Comparison of ENCODE assay signal across 8 cellular contexts in genomic region chr12:121209221-121209620, GRCh38. TPM values are rescaled to one million over a fixed set of nuclear protein-coding genes. Genes with fewer than 3 reads are reported as not detected.
A peak's percentile ranks its signal among the peaks of the same experiment; 100 is the strongest.
DNase-seq lines count a peak whose midpoint lies in the region; ATAC-seq and TF ChIP-seq lines count a peak whose summit lies in the region.

No MANE protein-coding gene starts in this region.

- H3K36me3 ChIP-seq in heart right ventricle = peaks cover 0 to 12% (median 0%) of the 10 kb centered on the region in 9 donors
- no peaks in the 10 kb centered on the region for H3K36me3 ChIP-seq in upper lobe of right lung

- TF ChIP-seq CTCF in heart right ventricle (IDR thresholded peaks at IDR 0.05) = no peak
- TF ChIP-seq CTCF in upper lobe of right lung (IDR thresholded peaks at IDR 0.05) = no peak

- ATAC-seq in heart right ventricle (peak in 1 of 8 donors; percentile 18), left ventricle myocardium superior (no peak), naive B cell (ENCODE audit: low read depth in 2 of 2) (no peak), upper lobe of right lung (no peak)
- no peak for ATAC-seq in activated naive CD4-positive, alpha-beta T cell treated with anti-CD3 and anti-CD28 coated beads, Interleukin-2, amount 50 U/mL, for 72 hours

- peaks cover 0 to 7% of the 10 kb centered on the region in 2 donors for H3K36me3 Mint-ChIP-seq in activated naive CD4-positive, alpha-beta T cell treated with anti-CD3 and anti-CD28 coated beads, Interleukin-2, amount 50 U/mL, for 72 hours
- H3K36me3 Mint-ChIP-seq in naive B cell = no peaks in the 10 kb centered on the region

- intact Hi-C loops in heart right ventricle (cut with DNase I) (loop anchor here in 3 of 10 donors (5.0 to 10.0 kb wide), 2 partner anchors 74 to 87 kb away; partner anchors contain the start of gene P2RX7 (in 2 of the 3)), left ventricle myocardium superior (cut with micrococcal nuclease) (no loop called here), upper lobe of right lung (cut with DNase I) (no loop called here)

- H3K27me3 Mint-ChIP-seq in naive B cell = no peaks in the 10 kb centered on the region

- peak overlapping the region; percentile 86 to 89 for H3K27ac Mint-ChIP-seq in activated naive CD4-positive, alpha-beta T cell treated with anti-CD3 and anti-CD28 coated beads, Interleukin-2, amount 50 U/mL, for 72 hours
- H3K27ac Mint-ChIP-seq in naive B cell = peak overlapping the region in 5 of 6 donors; percentile 54 to 95 (median 76)

- no peak for DNase-seq in heart right ventricle
- DNase-seq in left ventricle myocardium superior = no peak
- DNase-seq in activated naive CD4-positive, alpha-beta T cell treated with anti-CD3 and anti-CD28 coated beads, Interleukin-2, amount 50 U/mL, for 72 hours (ENCODE audit: low spot score in 2 of 2) = no peak
- no peak for DNase-seq in naive B cell
- DNase-seq in upper lobe of right lung = no peak
- DNase-seq in stimulated activated CD4-positive, alpha-beta T cell treated with anti-CD3 and anti-CD28 coated beads, Interleukin-4, amount 100 ng/mL, for 4 hours = no peak
- no peak for DNase-seq in GOT3 (lab: John Stamatoyannopoulos, UW)
- DNase-seq in NCI-H774 (lab: John Stamatoyannopoulos, UW) = no peak

- H3K4me1 Mint-ChIP-seq in naive B cell = peaks cover 8 to 19% (median 15%) of the 10 kb centered on the region in 3 donors

- no peaks in the 10 kb centered on the region for H3K27me3 ChIP-seq in heart right ventricle
- no peaks in the 10 kb centered on the region for H3K27me3 ChIP-seq in upper lobe of right lung

- peak overlapping the region in 7 of 10 donors; percentile 80 to 94 (median 84) for H3K27ac ChIP-seq in heart right ventricle
- peak overlapping the region; percentile 88 for H3K27ac ChIP-seq in upper lobe of right lung

- peaks cover 0 to 4% of the 10 kb centered on the region in 2 donors for H3K9me3 Mint-ChIP-seq in activated naive CD4-positive, alpha-beta T cell treated with anti-CD3 and anti-CD28 coated beads, Interleukin-2, amount 50 U/mL, for 72 hours
- no peaks in the 10 kb centered on the region for H3K9me3 Mint-ChIP-seq in naive B cell

- peak overlapping the region; percentile 80 to 88 (median 86) for H3K4me3 Mint-ChIP-seq in naive B cell

- H3K4me3 ChIP-seq in heart right ventricle = peak overlapping the region in 8 of 10 donors; percentile 62 to 92 (median 80)
- peak overlapping the region; percentile 73 for H3K4me3 ChIP-seq in upper lobe of right lung

- peaks cover 0 to 45% (median 10%) of the 10 kb centered on the region in 9 donors for H3K4me1 ChIP-seq in heart right ventricle
- H3K4me1 ChIP-seq in upper lobe of right lung = peaks cover 17% of the 10 kb centered on the region

- 84 to 92% methylated on average over 15 of the region's 15 CpGs for WGBS in heart right ventricle, 2 donors

- H3K9me3 ChIP-seq in heart right ventricle = no peaks in the 10 kb centered on the region
- H3K9me3 ChIP-seq in upper lobe of right lung = no peaks in the 10 kb centered on the region

RNA-seq across cellular contexts. Expression of gene P2RX4, which starts 0.7 kb away (rescaled TPM):
- 10 to 100 TPM in 1 of 10 donors, 1 to 10 TPM in 9; 3.7 to 12.6 (median 5.5) TPM for total RNA-seq in heart right ventricle
- polyA plus RNA-seq in heart right ventricle = 10 to 100 TPM in 1 of 2 donors, 1 to 10 TPM in 1; 4.4 to 10.6 TPM
- 4.9 TPM for total RNA-seq in left ventricle myocardium superior
- 10 to 100 TPM; 15.5 to 17.9 TPM for total RNA-seq in activated naive CD4-positive, alpha-beta T cell treated with anti-CD3 and anti-CD28 coated beads, Interleukin-2, amount 50 U/mL, for 72 hours
- 10 to 100 TPM; 11.2 to 23.3 (median 15.6) TPM for polyA plus RNA-seq in naive B cell (ENCODE audit: low read depth in 6 of 6)
- total RNA-seq in upper lobe of right lung = 55.8 TPM
